In genomic region chr22:19723165-19723989, GRCh38 we compare ENCODE assay signal across 8 cellular contexts. TPM values are rescaled to one million over a fixed set of nuclear protein-coding genes. Genes with fewer than 3 reads are reported as not detected.
DNase-seq lines count a peak whose midpoint lies in the region; ATAC-seq, FAIRE-seq and TF ChIP-seq lines count a peak whose summit lies in the region.

Gene GP1BB (plus strand): TSS chr22:19723539. CDS start chr22:19723570, 31 bp downstream.

- no peak for TF ChIP-seq POLR2A in GM12891 (IDR thresholded peaks at IDR 0.05; ENCODE audit: low read depth, low read length)

- H4K12ac ChIP-seq in trophoblast cell (ENCODE audit: low read depth, low read length): no peak within 1 kb of the TSS

- no peak within 1 kb of the TSS for H4K91ac ChIP-seq in trophoblast cell (ENCODE audit: low read depth, low read length)

- H3K4me3 Mint-ChIP-seq in T-helper 17 cell: peak within 1 kb of the TSS; percentile 79

- no peak within 1 kb of the TSS for H3K4ac ChIP-seq in trophoblast cell (ENCODE audit: low read depth, low read length)

- H3K14ac ChIP-seq in trophoblast cell (ENCODE audit: low read length): no peak within 1 kb of the TSS

- no peak within 1 kb of the TSS for H2BK12ac ChIP-seq in trophoblast cell (ENCODE audit: low read length)

- H3K36me3 Mint-ChIP-seq in T-helper 17 cell (ENCODE audit: low read depth): peaks cover 8% of the 10 kb centered on the region

- FAIRE-seq in GM12891 (lab: Jason Lieb, UNC): no peak

- H2BK120ac ChIP-seq in trophoblast cell (ENCODE audit: insufficient read depth, low read length, poor library complexity): no peak within 1 kb of the TSS

- no peak within 1 kb of the TSS for H3K18ac ChIP-seq in trophoblast cell (ENCODE audit: low read length)

- TF ChIP-seq CTCF in fibroblast of pulmonary artery (IDR thresholded peaks at IDR 0.05; ENCODE audit: low read length, missing control alignments): no peak

- peaks cover 16 to 18% of the 10 kb centered on the region in 2 experiments for H3K4me1 ChIP-seq in trophoblast cell (ENCODE audit: control insufficient read depth in 1 of 2, insufficient read depth in 2 of 2, low read length in 2 of 2)

- no peaks in the 10 kb centered on the region for H3K79me2 ChIP-seq in trophoblast cell (ENCODE audit: control insufficient read depth, insufficient read depth, low read length, poor library complexity)

- peaks cover 4% of the 10 kb centered on the region for H3K4me1 Mint-ChIP-seq in T-helper 17 cell

- H3K27me3 ChIP-seq in trophoblast cell (ENCODE audit: insufficient read depth, low read length): peaks cover 95% of the 10 kb centered on the region

- no peak within 1 kb of the TSS for H3K27ac ChIP-seq in trophoblast cell (ENCODE audit: low read depth, low read length)

- H3K4me2 ChIP-seq in trophoblast cell (ENCODE audit: low read length): peak within 1 kb of the TSS; percentile 54

- DNase-seq in GM12891 (ENCODE audit: insufficient read length, low spot score) (peak; percentile 72), T-helper 17 cell (no peak), fibroblast of pulmonary artery (ENCODE audit: low read depth) (peak; percentile 20), trophoblast cell (peak; percentile 38 to 50), SK-N-DZ (ENCODE audit: low spot score) (no peak), GM19240 (ENCODE audit: insufficient read length, low spot score) (no peak), NCI-H146 treated with DMSO at 0.1 percent for 48 hours (lab: John Stamatoyannopoulos, UW; ENCODE audit: unreplicated experiment) (no peak)

- H3K9me3 ChIP-seq in T-helper 17 cell (ENCODE audit: control insufficient read depth, low read length, poor library complexity, severe bottlenecking): no peaks in the 10 kb centered on the region
- H3K9me3 ChIP-seq in trophoblast cell (ENCODE audit: insufficient read depth, low read depth, low read length): peaks cover 54% of the 10 kb centered on the region

- no peak within 1 kb of the TSS for H2AK5ac ChIP-seq in trophoblast cell (ENCODE audit: low read length)

- H3K4me3 ChIP-seq in fibroblast of pulmonary artery (replicated peaks; ENCODE audit: low read depth, low read length) (no peak within 1 kb of the TSS), trophoblast cell (ENCODE audit: low read depth, low read length) (peak within 1 kb of the TSS; percentile 55)

- no peak within 1 kb of the TSS for H3K23ac ChIP-seq in trophoblast cell (ENCODE audit: low read length)

- no peak within 1 kb of the TSS for H3K9ac ChIP-seq in trophoblast cell (ENCODE audit: low read length)

- ATAC-seq in T-helper 17 cell: peak; percentile 62
- ATAC-seq in HG03175 (IDR thresholded peaks at IDR 0.05; ENCODE audit: unreplicated experiment): no peak

- peaks cover 52% of the 10 kb centered on the region for H3K27me3 Mint-ChIP-seq in T-helper 17 cell

- no peaks in the 10 kb centered on the region for H3K36me3 ChIP-seq in trophoblast cell (ENCODE audit: control insufficient read depth in 1 of 2, insufficient read depth in 2 of 2, low read length in 2 of 2)

- no peak within 1 kb of the TSS for H4K8ac ChIP-seq in trophoblast cell (ENCODE audit: low read depth, low read length)

- no peak within 1 kb of the TSS for H2BK5ac ChIP-seq in trophoblast cell (ENCODE audit: low read depth, low read length, poor library complexity)

- no peak within 1 kb of the TSS for H3K27ac Mint-ChIP-seq in T-helper 17 cell

- no peaks in the 10 kb centered on the region for H3K79me1 ChIP-seq in trophoblast cell (ENCODE audit: low read length)

- H2AFZ ChIP-seq in trophoblast cell (ENCODE audit: insufficient read depth, low read length, poor library complexity): no peak within 1 kb of the TSS

- WGBS in trophoblast cell (ENCODE audit: extremely low coverage, insufficient coverage, insufficient read length): no CpG with 5 or more reads among the region's 85 CpGs

TF ChIP-seq in GM12891, 5 proteins besides CTCF, POLR2A, EP300 and RAD21:
- TF ChIP-seq POLR2AphosphoS5 (IDR thresholded peaks at IDR 0.05; ENCODE audit: low read depth, low read length) (no peak), PAX5 (IDR thresholded peaks at IDR 0.05; ENCODE audit: insufficient read depth, low read length, severe bottlenecking) (no peak), POU2F2 (IDR thresholded peaks at IDR 0.05; ENCODE audit: low read depth, low read length) (no peak), TAF1 (IDR thresholded peaks at IDR 0.05; ENCODE audit: low read depth, low read length) (no peak), SPI1 (IDR thresholded peaks at IDR 0.05; ENCODE audit: low read depth, low read length) (no peak)

RNA-seq across cellular contexts. Expression of gene GP1BB, which starts in this region (rescaled TPM):
- polyA plus RNA-seq in GM12891 (2012; ENCODE audit: low read depth, missing spikeins): not detected
- total RNA-seq in T-helper 17 cell: 100 to 1,000 TPM in 1 of 2 donors, 1 to 10 TPM in 1; 3.5 to 113 TPM
- 0.05 TPM in 1 of 2 replicates, not detected in the other for polyA plus RNA-seq in trophoblast cell (2013)
- 17.6 and 17.8 TPM in 2 replicates for polyA plus RNA-seq in SK-N-DZ (2014; cell fraction: cytosol; rRNA removed)
- 78.8 and 83.4 TPM in 2 replicates for polyA plus RNA-seq in SK-N-DZ (2014; cell fraction: nucleus; rRNA removed)

Comparison
In these comparisons a context has a peak if more than half of its experiments do, and no peak if none do; other contexts are left out.
1. DNase-seq: peak in GM12891 (single experiment), fibroblast of pulmonary artery (single experiment) and trophoblast cell (2 of 2); none in T-helper 17 cell (0 of 3), SK-N-DZ (single experiment), GM19240 (single experiment) and NCI-H146 treated with DMSO at 0.1 percent for 48 hours (single experiment).